In genomic region chr5:174242573-174242972, GRCh38 we compare ENCODE assay signal across 33 cellular contexts.
"Had no signal": no experiment of that assay in that cellular context is flagged by ENCODE, and none has a peak within 500 bp of the region (broad histone marks: within the 10 kb centered on the region; RNA-seq: fewer than 3 reads in every experiment).

No MANE protein-coding gene starts in this region.

- H3K36me3 ChIP-seq: adrenal gland, breast epithelium, cardiac muscle cell, colonic mucosa, gastrocnemius medialis, heart right ventricle, WERI-Rb-1 had no signal

- H3K4me1 ChIP-seq: adrenal gland, breast epithelium, colonic mucosa, foreskin keratinocyte, gastrocnemius medialis, heart right ventricle had no signal

- H3K4me2 ChIP-seq: hepatocyte had no signal

- ATAC-seq: activated CD4-positive, CD25-positive, alpha-beta regulatory T cell treated with anti-CD3 and anti-CD28 coated beads, Interleukin-2, amount 50 U/mL, for 24 hours; activated CD8-positive, alpha-beta memory T cell treated with anti-CD3 and anti-CD28 coated beads, Interleukin-2, amount 10 ng/mL, durations not matched to agents 7 days and 5 days; activated CD8-positive, alpha-beta T cell treated with anti-CD3 and anti-CD28 coated beads, Interleukin-2, amount 10 ng/mL, durations not matched to agents 7 days and 5 days; activated naive CD8-positive, alpha-beta T cell treated with anti-CD3 and anti-CD28 coated beads, Interleukin-2, amount 50 U/mL, for 24 hours; esophagus mucosa; foreskin keratinocyte; gastrocnemius medialis; heart right ventricle; T-helper 17 cell had no signal

- H3K9me3 ChIP-seq: adrenal gland, colonic mucosa, gastrocnemius medialis had no signal

- DNase-seq: activated B cell treated with CpG ODN at 0.5 μM for 24 hours; activated CD4-positive, alpha-beta T cell treated with anti-CD3 and anti-CD28 coated beads for 48 hours; activated CD4-positive, alpha-beta T cell treated with anti-CD3 and anti-CD28 coated beads, Interleukin-2, amount 50 U/mL, for 1 hour; activated CD4-positive, alpha-beta T cell treated with anti-CD3 and anti-CD28 coated beads, Interleukin-2, amount 50 U/mL, for 48 hours; activated CD8-positive, alpha-beta memory T cell treated with anti-CD3 and anti-CD28 coated beads, Interleukin-2, amount 10 ng/mL, durations not matched to agents 7 days and 5 days; activated CD8-positive, alpha-beta memory T cell treated with anti-CD3 and anti-CD28 coated beads, Interleukin-2, amount 50 U/mL, for 4 hours; activated CD8-positive, alpha-beta T cell treated with anti-CD3 and anti-CD28 coated beads, Interleukin-2, amount 10 ng/mL, durations not matched to agents 7 days and 5 days; activated effector memory CD4-positive, alpha-beta T cell treated with anti-CD3 and anti-CD28 coated beads, Interleukin-2, amount 50 U/mL, for 16 hours; activated naive CD4-positive, alpha-beta T cell treated with anti-CD3 and anti-CD28 coated beads for 36 hours; activated naive CD8-positive, alpha-beta T cell treated with anti-CD3 and anti-CD28 coated beads for 36 hours; activated naive CD8-positive, alpha-beta T cell treated with anti-CD3 and anti-CD28 coated beads, Interleukin-2, amount 50 U/mL, for 24 hours; activated T-cell treated with anti-CD3 and anti-CD28 coated beads, Interleukin-2, amount 50 U/mL, for 1 hour; activated T-cell treated with anti-CD3 and anti-CD28 coated beads, Interleukin-2, amount 50 U/mL, for 48 hours; adrenal gland; amygdala; aorta; central memory CD4-positive, alpha-beta T cell; cerebellar nuclear complex; colonic mucosa; effector memory CD4-positive, alpha-beta T cell; endodermal cell; foreskin keratinocyte; gastrocnemius medialis; glutamatergic neuron; heart right ventricle; T-helper 17 cell; T1000; WERI-Rb-1 had no signal

- H3K4me3 ChIP-seq: adrenal gland, breast epithelium, cardiac muscle cell, colonic mucosa, gastrocnemius medialis, heart right ventricle, hepatocyte had no signal

- H3K79me2 ChIP-seq: hepatocyte had no signal

- H3K27me3 ChIP-seq: adrenal gland, breast epithelium, cardiac muscle cell, colonic mucosa, foreskin keratinocyte, gastrocnemius medialis, hepatocyte had no signal

- H2AFZ ChIP-seq: hepatocyte had no signal

- H3K27ac ChIP-seq: adrenal gland, breast epithelium, cardiac muscle cell, colonic mucosa, foreskin keratinocyte, gastrocnemius medialis, heart right ventricle, hepatocyte, WERI-Rb-1 had no signal
